ENCODE assay signal across 17 cellular contexts in genomic region chr1:228940526-228940925, GRCh38.
A peak's percentile ranks its signal among the peaks of the same experiment; 100 is the strongest.
DNase-seq lines count a peak whose midpoint lies in the region; ATAC-seq and TF ChIP-seq lines count a peak whose summit lies in the region.
"Had no signal": no experiment of that assay in that cellular context is flagged by ENCODE, and none has a peak within 500 bp of the region (broad histone marks: within the 10 kb centered on the region; RNA-seq: fewer than 3 reads in every experiment).

No MANE protein-coding gene starts in this region.

- H3K4me3 ChIP-seq in HL-60 (replicated peaks; ENCODE audit: insufficient read depth, low read length) (no peak overlapping the region), spleen (no peak overlapping the region), heart right ventricle (no peak overlapping the region), OCI-LY7 (ENCODE audit: low read depth, low read length, poor library complexity, severe bottlenecking) (no peak overlapping the region)
- H3K4me3 ChIP-seq: A549, HAP-1 had no signal

- CTCF ChIA-PET in OCI-LY7 (lab: Charles Lee; ENCODE audit: unreplicated experiment) = no interaction called here

- H3K4me2 ChIP-seq in OCI-LY7 (ENCODE audit: low read length) = no peak overlapping the region
- H3K4me2 ChIP-seq: A549 had no signal

- no peak overlapping the region for H2AFZ ChIP-seq in OCI-LY7 (ENCODE audit: low read length)

- intact Hi-C loops in spleen (cut with DNase I; ENCODE audit: low total_unique reads) = no loop called here
- intact Hi-C loops in heart right ventricle (cut with DNase I) = no loop called here
- intact Hi-C loops in OCI-LY7 (cut with micrococcal nuclease; ENCODE audit: unreplicated experiment) = no loop called here

- H3K4me1 ChIP-seq in spleen (peaks cover 8 to 79% (median 36%) of the 10 kb centered on the region in 6 donors), heart right ventricle (peaks cover 3 to 86% (median 21%) of the 10 kb centered on the region in 9 donors), OCI-LY7 (ENCODE audit: insufficient read depth, low read length, poor library complexity, severe bottlenecking) (peaks cover 6% of the 10 kb centered on the region)

- no TSS peak for BruUV-seq in OCI-LY7 (replicated peaks; lab: Mats Ljungman, UMichigan)

- no peaks in the 10 kb centered on the region for H3K79me2 ChIP-seq in OCI-LY7 (ENCODE audit: insufficient read depth, low read depth, low read length)

- H3K27ac ChIP-seq in HL-60 (replicated peaks) (peak overlapping the region; percentile 19; the same call in 1 of the 2 replicates), spleen (peak overlapping the region in 5 of 8 donors; percentile 10 to 82 (median 74)), heart right ventricle (peak overlapping the region in 1 of 10 donors; percentile 49), OCI-LY7 (ENCODE audit: low read depth, low read length, poor library complexity, severe bottlenecking) (no peak overlapping the region)
- H3K27ac ChIP-seq: 22Rv1, A549, C4-2B had no signal

- peak; percentile 28 for DNase-seq in activated CD8-positive, alpha-beta memory T cell treated with anti-CD3 and anti-CD28 coated beads, Interleukin-2, amount 50 U/mL, for 48 hours
- no peak for DNase-seq in activated CD8-positive, alpha-beta memory T cell treated with anti-CD3 and anti-CD28 coated beads for 24 hours
- DNase-seq in HL-60 (ENCODE audit: low read depth in 1 of 2, low spot score in 1 of 2) (no peak), iPS-NIHi11 (ENCODE audit: low spot score) (peak; percentile 27), spleen (no peak), heart right ventricle (no peak), OCI-LY7 (ENCODE audit: low spot score) (no peak)
- DNase-seq: CD4-positive, alpha-beta memory T cell; DMS153; DMS79; GDM1; IMR-90 had no signal

- H4K20me1 ChIP-seq in OCI-LY7 (ENCODE audit: insufficient read depth, low read length) = no peaks in the 10 kb centered on the region

- ATAC-seq in heart right ventricle (no peak), GM19397 (IDR thresholded peaks at IDR 0.05; ENCODE audit: unreplicated experiment) (no peak)
- ATAC-seq: A549 had no signal

- no peak for TF ChIP-seq POLR2A in spleen (IDR thresholded peaks at IDR 0.05)

- TF ChIP-seq CTCF in HL-60 (IDR thresholded peaks at IDR 0.05; ENCODE audit: insufficient read depth, low read length) = no peak
- TF ChIP-seq CTCF in spleen (IDR thresholded peaks at IDR 0.05 in 8 of 11, conservative IDR thresholded peaks at IDR 0.05 in 3 of 11) = no peak
- no peak for TF ChIP-seq CTCF in heart right ventricle (IDR thresholded peaks at IDR 0.05)
- TF ChIP-seq CTCF in OCI-LY7 (conservative IDR thresholded peaks at IDR 0.05; ENCODE audit: low read length) = no peak

- H3K27me3 ChIP-seq in HL-60 (ENCODE audit: insufficient read depth, poor library complexity, severe bottlenecking) (no peaks in the 10 kb centered on the region), spleen (replicated peaks in 1 of 7) (no peaks in the 10 kb centered on the region), heart right ventricle (no peaks in the 10 kb centered on the region)

- H3K36me3 ChIP-seq in spleen (no peaks in the 10 kb centered on the region), heart right ventricle (no peaks in the 10 kb centered on the region), OCI-LY7 (ENCODE audit: insufficient read depth, low read length) (no peaks in the 10 kb centered on the region)
- H3K36me3 ChIP-seq: HAP-1 had no signal

- 84 to 95% (median 92%) methylated on average over 7 of the region's 7 CpGs for WGBS in spleen, 5 donors
- WGBS in heart right ventricle, 2 donors = 96 to 97% methylated on average over 7 of the region's 7 CpGs

- no peaks in the 10 kb centered on the region for H3K9me2 ChIP-seq in OCI-LY7 (ENCODE audit: insufficient read depth, low read length)

- H3K9me3 ChIP-seq in spleen (no peaks in the 10 kb centered on the region), heart right ventricle (peaks cover 0 to 4% (median 0%) of the 10 kb centered on the region in 11 donors), OCI-LY7 (ENCODE audit: low read length) (no peaks in the 10 kb centered on the region)
- H3K9me3 ChIP-seq: A549, HAP-1 had no signal

- POLR2A ChIA-PET in OCI-LY7 (lab: Charles Lee) = no interaction called here

Comparison
In these comparisons a context has a peak if more than half of its experiments do, and no peak if none do; other contexts are left out.
1. DNase-seq: peak in activated CD8-positive, alpha-beta memory T cell treated with anti-CD3 and anti-CD28 coated beads, Interleukin-2, amount 50 U/mL, for 48 hours (single experiment) and iPS-NIHi11 (single experiment); none in activated CD8-positive, alpha-beta memory T cell treated with anti-CD3 and anti-CD28 coated beads for 24 hours (single experiment), HL-60 (0 of 2), spleen (single experiment), heart right ventricle (0 of 2) and OCI-LY7 (single experiment).